ENCODE assay signal across 1 cellular context in genomic region chr9:98315551-98316060, GRCh38.
A peak's percentile ranks its signal among the peaks of the same experiment; 100 is the strongest.
TF ChIP-seq lines count a peak whose summit lies in the region.

No MANE protein-coding gene starts in this region.

TF ChIP-seq in HepG2, 621 proteins besides CTCF, POLR2A, EP300 and RAD21 (continued from another document and continues in another):
- peak; percentile 41; the same call in 1 of the 2 replicates for TF ChIP-seq SALL1 (CRISPR knock-in tag; IDR thresholded peaks at IDR 0.05)
- no peak for TF ChIP-seq MLLT10 (CRISPR knock-in tag; IDR thresholded peaks at IDR 0.05)
- no peak for TF ChIP-seq ZNF460 (CRISPR knock-in tag; IDR thresholded peaks at IDR 0.05; ENCODE audit: borderline replicate concordance)
- no peak for TF ChIP-seq MXD3 (CRISPR knock-in tag; IDR thresholded peaks at IDR 0.05)
- no peak for TF ChIP-seq ZNF878 (CRISPR knock-in tag; IDR thresholded peaks at IDR 0.05)
- TF ChIP-seq, protein P1, sequence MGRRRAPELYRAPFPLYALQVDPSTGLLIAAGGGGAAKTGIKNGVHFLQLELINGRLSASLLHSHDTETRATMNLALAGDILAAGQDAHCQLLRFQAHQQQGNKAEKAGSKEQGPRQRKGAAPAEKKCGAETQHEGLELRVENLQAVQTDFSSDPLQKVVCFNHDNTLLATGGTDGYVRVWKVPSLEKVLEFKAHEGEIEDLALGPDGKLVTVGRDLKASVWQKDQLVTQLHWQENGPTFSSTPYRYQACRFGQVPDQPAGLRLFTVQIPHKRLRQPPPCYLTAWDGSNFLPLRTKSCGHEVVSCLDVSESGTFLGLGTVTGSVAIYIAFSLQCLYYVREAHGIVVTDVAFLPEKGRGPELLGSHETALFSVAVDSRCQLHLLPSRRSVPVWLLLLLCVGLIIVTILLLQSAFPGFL (CRISPR knock-in tag; IDR thresholded peaks at IDR 0.05): no peak
- no peak for TF ChIP-seq JUN (CRISPR knock-in tag; IDR thresholded peaks at IDR 0.05)
- TF ChIP-seq, protein P2, sequence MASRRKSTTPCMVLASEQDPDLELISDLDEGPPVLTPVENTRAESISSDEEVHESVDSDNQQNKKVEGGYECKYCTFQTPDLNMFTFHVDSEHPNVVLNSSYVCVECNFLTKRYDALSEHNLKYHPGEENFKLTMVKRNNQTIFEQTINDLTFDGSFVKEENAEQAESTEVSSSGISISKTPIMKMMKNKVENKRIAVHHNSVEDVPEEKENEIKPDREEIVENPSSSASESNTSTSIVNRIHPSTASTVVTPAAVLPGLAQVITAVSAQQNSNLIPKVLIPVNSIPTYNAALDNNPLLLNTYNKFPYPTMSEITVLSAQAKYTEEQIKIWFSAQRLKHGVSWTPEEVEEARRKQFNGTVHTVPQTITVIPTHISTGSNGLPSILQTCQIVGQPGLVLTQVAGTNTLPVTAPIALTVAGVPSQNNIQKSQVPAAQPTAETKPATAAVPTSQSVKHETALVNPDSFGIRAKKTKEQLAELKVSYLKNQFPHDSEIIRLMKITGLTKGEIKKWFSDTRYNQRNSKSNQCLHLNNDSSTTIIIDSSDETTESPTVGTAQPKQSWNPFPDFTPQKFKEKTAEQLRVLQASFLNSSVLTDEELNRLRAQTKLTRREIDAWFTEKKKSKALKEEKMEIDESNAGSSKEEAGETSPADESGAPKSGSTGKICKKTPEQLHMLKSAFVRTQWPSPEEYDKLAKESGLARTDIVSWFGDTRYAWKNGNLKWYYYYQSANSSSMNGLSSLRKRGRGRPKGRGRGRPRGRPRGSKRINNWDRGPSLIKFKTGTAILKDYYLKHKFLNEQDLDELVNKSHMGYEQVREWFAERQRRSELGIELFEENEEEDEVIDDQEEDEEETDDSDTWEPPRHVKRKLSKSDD (CRISPR knock-in tag; IDR thresholded peaks at IDR 0.05; ENCODE audit: low read depth): no peak
- TF ChIP-seq, protein P3, sequence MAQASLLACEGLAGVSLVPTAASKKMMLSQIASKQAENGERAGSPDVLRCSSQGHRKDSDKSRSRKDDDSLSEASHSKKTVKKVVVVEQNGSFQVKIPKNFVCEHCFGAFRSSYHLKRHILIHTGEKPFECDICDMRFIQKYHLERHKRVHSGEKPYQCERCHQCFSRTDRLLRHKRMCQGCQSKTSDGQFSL (CRISPR knock-in tag; IDR thresholded peaks at IDR 0.05): peak; percentile 76; the same call in 1 of the 2 replicates
- no peak for TF ChIP-seq GPN1 (CRISPR knock-in tag; IDR thresholded peaks at IDR 0.05; ENCODE audit: borderline replicate concordance)
- TF ChIP-seq ATF7 (IDR thresholded peaks at IDR 0.05): no peak
- TF ChIP-seq ATF7 (CRISPR knock-in tag; IDR thresholded peaks at IDR 0.05): no peak
- TF ChIP-seq GATAD2A (CRISPR knock-in tag; IDR thresholded peaks at IDR 0.05): 0 out of 2 replicates have a peak, but pooled peaks have one; percentile 11
- TF ChIP-seq ZSCAN20 (CRISPR knock-in tag; IDR thresholded peaks at IDR 0.05; ENCODE audit: borderline replicate concordance): no peak
- TF ChIP-seq ZNF512 (CRISPR knock-in tag; IDR thresholded peaks at IDR 0.05): no peak
- no peak for TF ChIP-seq HOXD1 (CRISPR knock-in tag; IDR thresholded peaks at IDR 0.05)
- TF ChIP-seq NAIF1 (CRISPR knock-in tag; IDR thresholded peaks at IDR 0.05; ENCODE audit: borderline replicate concordance): no peak
- TF ChIP-seq, protein P4, sequence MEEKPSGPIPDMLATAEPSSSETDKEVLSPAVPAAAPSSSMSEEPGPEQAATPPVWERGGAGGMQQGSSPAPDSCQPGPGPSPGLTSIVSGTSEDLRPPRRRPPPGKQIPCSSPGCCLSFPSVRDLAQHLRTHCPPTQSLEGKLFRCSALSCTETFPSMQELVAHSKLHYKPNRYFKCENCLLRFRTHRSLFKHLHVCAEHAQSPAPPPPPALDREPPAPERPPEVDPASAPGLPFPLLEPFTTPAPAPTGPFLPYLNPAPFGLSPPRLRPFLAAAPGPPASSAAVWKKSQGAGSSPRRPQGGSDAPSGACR (CRISPR knock-in tag; IDR thresholded peaks at IDR 0.05): no peak
- TF ChIP-seq TCF7L2 (IDR thresholded peaks at IDR 0.05; ENCODE audit: low read depth, low read length): no peak
- no peak for TF ChIP-seq SKIL (CRISPR knock-in tag; IDR thresholded peaks at IDR 0.05; ENCODE audit: borderline replicate concordance)
- TF ChIP-seq, protein P5, sequence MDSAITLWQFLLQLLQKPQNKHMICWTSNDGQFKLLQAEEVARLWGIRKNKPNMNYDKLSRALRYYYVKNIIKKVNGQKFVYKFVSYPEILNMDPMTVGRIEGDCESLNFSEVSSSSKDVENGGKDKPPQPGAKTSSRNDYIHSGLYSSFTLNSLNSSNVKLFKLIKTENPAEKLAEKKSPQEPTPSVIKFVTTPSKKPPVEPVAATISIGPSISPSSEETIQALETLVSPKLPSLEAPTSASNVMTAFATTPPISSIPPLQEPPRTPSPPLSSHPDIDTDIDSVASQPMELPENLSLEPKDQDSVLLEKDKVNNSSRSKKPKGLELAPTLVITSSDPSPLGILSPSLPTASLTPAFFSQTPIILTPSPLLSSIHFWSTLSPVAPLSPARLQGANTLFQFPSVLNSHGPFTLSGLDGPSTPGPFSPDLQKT (CRISPR knock-in tag; IDR thresholded peaks at IDR 0.05; ENCODE audit: borderline replicate concordance): no peak
- TF ChIP-seq YEATS4 (CRISPR knock-in tag; IDR thresholded peaks at IDR 0.05; ENCODE audit: borderline replicate concordance): no peak
- TF ChIP-seq RCOR2 (CRISPR knock-in tag; IDR thresholded peaks at IDR 0.05): no peak
- TF ChIP-seq ZNF589 (CRISPR knock-in tag; conservative IDR thresholded peaks at IDR 0.05): no peak
- no peak for TF ChIP-seq ZNF629 (CRISPR knock-in tag; conservative IDR thresholded peaks at IDR 0.05)
- TF ChIP-seq FOXK2 (IDR thresholded peaks at IDR 0.05): no peak
- TF ChIP-seq TFDP2 (CRISPR knock-in tag; IDR thresholded peaks at IDR 0.05): no peak
- TF ChIP-seq ERF (CRISPR knock-in tag; IDR thresholded peaks at IDR 0.05): no peak
- no peak for TF ChIP-seq ATF6 (CRISPR knock-in tag; conservative IDR thresholded peaks at IDR 0.05)
- TF ChIP-seq HNRNPK (IDR thresholded peaks at IDR 0.05; ENCODE audit: low read depth, low read length, poor library complexity, severe bottlenecking): no peak
- TF ChIP-seq SAFB2 (CRISPR knock-in tag; IDR thresholded peaks at IDR 0.05; ENCODE audit: borderline replicate concordance, low read depth): no peak
- TF ChIP-seq, protein P6, sequence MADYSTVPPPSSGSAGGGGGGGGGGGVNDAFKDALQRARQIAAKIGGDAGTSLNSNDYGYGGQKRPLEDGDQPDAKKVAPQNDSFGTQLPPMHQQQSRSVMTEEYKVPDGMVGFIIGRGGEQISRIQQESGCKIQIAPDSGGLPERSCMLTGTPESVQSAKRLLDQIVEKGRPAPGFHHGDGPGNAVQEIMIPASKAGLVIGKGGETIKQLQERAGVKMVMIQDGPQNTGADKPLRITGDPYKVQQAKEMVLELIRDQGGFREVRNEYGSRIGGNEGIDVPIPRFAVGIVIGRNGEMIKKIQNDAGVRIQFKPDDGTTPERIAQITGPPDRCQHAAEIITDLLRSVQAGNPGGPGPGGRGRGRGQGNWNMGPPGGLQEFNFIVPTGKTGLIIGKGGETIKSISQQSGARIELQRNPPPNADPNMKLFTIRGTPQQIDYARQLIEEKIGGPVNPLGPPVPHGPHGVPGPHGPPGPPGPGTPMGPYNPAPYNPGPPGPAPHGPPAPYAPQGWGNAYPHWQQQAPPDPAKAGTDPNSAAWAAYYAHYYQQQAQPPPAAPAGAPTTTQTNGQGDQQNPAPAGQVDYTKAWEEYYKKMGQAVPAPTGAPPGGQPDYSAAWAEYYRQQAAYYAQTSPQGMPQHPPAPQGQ (CRISPR knock-in tag; IDR thresholded peaks at IDR 0.05; ENCODE audit: borderline replicate concordance): no peak
- TF ChIP-seq FOXC1 (CRISPR knock-in tag; IDR thresholded peaks at IDR 0.05; ENCODE audit: borderline replicate concordance): no peak
- TF ChIP-seq SP4 (CRISPR knock-in tag; IDR thresholded peaks at IDR 0.05): 0 out of 2 replicates have a peak, but pooled peaks have one; percentile 28
- TF ChIP-seq, protein P7, sequence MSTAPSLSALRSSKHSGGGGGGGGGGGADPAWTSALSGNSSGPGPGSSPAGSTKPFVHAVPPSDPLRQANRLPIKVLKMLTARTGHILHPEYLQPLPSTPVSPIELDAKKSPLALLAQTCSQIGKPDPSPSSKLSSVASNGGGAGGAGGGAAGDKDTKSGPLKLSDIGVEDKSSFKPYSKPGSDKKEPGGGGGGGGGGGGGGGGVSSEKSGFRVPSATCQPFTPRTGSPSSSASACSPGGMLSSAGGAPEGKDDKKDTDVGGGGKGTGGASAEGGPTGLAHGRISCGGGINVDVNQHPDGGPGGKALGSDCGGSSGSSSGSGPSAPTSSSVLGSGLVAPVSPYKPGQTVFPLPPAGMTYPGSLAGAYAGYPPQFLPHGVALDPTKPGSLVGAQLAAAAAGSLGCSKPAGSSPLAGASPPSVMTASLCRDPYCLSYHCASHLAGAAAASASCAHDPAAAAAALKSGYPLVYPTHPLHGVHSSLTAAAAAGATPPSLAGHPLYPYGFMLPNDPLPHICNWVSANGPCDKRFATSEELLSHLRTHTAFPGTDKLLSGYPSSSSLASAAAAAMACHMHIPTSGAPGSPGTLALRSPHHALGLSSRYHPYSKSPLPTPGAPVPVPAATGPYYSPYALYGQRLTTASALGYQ (CRISPR knock-in tag; IDR thresholded peaks at IDR 0.05): no peak
- TF ChIP-seq KMT2A (CRISPR knock-in tag; IDR thresholded peaks at IDR 0.05): no peak
- TF ChIP-seq, protein P8, sequence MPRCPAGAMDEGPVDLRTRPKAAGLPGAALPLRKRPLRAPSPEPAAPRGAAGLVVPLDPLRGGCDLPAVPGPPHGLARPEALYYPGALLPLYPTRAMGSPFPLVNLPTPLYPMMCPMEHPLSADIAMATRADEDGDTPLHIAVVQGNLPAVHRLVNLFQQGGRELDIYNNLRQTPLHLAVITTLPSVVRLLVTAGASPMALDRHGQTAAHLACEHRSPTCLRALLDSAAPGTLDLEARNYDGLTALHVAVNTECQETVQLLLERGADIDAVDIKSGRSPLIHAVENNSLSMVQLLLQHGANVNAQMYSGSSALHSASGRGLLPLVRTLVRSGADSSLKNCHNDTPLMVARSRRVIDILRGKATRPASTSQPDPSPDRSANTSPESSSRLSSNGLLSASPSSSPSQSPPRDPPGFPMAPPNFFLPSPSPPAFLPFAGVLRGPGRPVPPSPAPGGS (CRISPR knock-in tag; IDR thresholded peaks at IDR 0.05): no peak
- TF ChIP-seq, protein P9, sequence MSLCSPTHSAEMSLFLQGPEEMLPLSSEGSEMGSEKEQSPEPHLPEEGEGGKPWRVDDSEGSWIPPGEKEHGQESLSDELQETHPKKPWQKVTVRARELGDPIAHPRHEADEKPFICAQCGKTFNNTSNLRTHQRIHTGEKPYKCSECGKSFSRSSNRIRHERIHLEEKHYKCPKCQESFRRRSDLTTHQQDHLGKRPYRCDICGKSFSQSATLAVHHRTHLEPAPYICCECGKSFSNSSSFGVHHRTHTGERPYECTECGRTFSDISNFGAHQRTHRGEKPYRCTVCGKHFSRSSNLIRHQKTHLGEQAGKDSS (CRISPR knock-in tag; IDR thresholded peaks at IDR 0.05; ENCODE audit: borderline replicate concordance, low read depth): no peak
- TF ChIP-seq ZNF552 (CRISPR knock-in tag; IDR thresholded peaks at IDR 0.05; ENCODE audit: borderline replicate concordance): no peak
